In genomic region chr18:57210101-57210661, GRCh38 we compare ENCODE assay signal across 8 cellular contexts.
A peak's percentile ranks its signal among the peaks of the same experiment; 100 is the strongest.
DNase-seq lines count a peak whose midpoint lies in the region; ATAC-seq and TF ChIP-seq lines count a peak whose summit lies in the region.

No MANE protein-coding gene starts in this region.

- ATAC-seq in thoracic aorta (ENCODE audit: insufficient number of reproducible peaks, low FRiP score, low read depth), result no peak
- no peak for ATAC-seq in HG03175 (IDR thresholded peaks at IDR 0.05; ENCODE audit: unreplicated experiment)
- no peak for ATAC-seq in HG03439 (IDR thresholded peaks at IDR 0.05; ENCODE audit: unreplicated experiment)

- no peak overlapping the region for H3K27ac ChIP-seq in thoracic aorta

- no peaks in the 10 kb centered on the region for H3K36me3 ChIP-seq in BJ (ENCODE audit: control insufficient read depth, insufficient read depth, low read length)
- no peaks in the 10 kb centered on the region for H3K36me3 ChIP-seq in thoracic aorta

- CTCF ChIA-PET in BJ (lab: Yijun Ruan, JAX), result no interaction called here

- no peak for TF ChIP-seq CTCF in BJ (IDR thresholded peaks at IDR 0.05; ENCODE audit: insufficient read depth, low read depth, low read length)
- no peak for TF ChIP-seq CTCF in thoracic aorta (IDR thresholded peaks at IDR 0.05)

- POLR2A ChIA-PET in BJ (lab: Charles Lee), result no interaction called here

- DNase-seq in BJ (ENCODE audit: low read depth) (peak; percentile 13), HCEC 1CT (peak; percentile 70), NOMO-1 treated with DMSO at 0.1 percent for 48 hours (lab: John Stamatoyannopoulos, UW; ENCODE audit: unreplicated experiment) (peak; percentile 55), cerebellar cortex (ENCODE audit: low spot score) (peak; percentile 63), left kidney (ENCODE audit: low read depth, low spot score) (peak; percentile 50), thoracic aorta (ENCODE audit: low spot score) (no peak)

- H3K27me3 ChIP-seq in BJ (ENCODE audit: control insufficient read depth, insufficient read depth, low read length) (peaks cover 1% of the 10 kb centered on the region; the same call in 1 of the 2 replicates), thoracic aorta (replicated peaks; ENCODE audit: insufficient read depth) (no peaks in the 10 kb centered on the region)

- peaks cover 4 to 5% of the 10 kb centered on the region in 2 donors for H3K4me1 ChIP-seq in thoracic aorta (ENCODE audit: control insufficient read depth in 1 of 2, low read depth in 2 of 2)

- H3K4me3 ChIP-seq in BJ (ENCODE audit: low read depth, low read length), result no peak overlapping the region
- peak overlapping the region; percentile 32 for H3K4me3 ChIP-seq in thoracic aorta

- H3K9me3 ChIP-seq in thoracic aorta, result no peaks in the 10 kb centered on the region
